Comparison of ENCODE assay signal across 10 cellular contexts in the genomic region with DNA sequence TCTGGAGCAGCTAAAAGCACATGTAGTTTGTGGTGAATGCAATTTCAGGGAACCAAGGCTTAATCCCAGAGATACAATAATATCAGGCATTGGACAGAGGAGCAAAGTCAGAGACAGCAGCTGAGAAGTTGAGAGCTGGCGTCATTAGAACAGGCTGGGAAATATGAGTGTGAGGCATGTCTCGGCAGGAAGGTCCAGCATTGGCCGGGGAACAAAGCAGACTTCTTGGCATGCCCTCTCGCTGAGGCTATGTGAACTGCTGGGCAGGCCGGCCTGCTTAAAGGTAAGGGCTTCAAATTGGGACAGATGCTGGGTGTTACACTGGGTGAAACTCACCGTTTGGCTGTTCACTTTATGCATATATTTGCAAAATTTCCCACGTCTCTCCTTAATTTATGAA.
DNase-seq lines count a peak whose midpoint lies in the region; ATAC-seq and TF ChIP-seq lines count a peak whose summit lies in the region.
"Had no signal": no experiment of that assay in that cellular context is flagged by ENCODE, and none has a peak within 500 bp of the region (broad histone marks: within the 10 kb centered on the region; RNA-seq: fewer than 3 reads in every experiment).

No MANE protein-coding gene starts in this region.

- no peaks in the 10 kb centered on the region for H3K9me3 ChIP-seq in osteoblast (ENCODE audit: low read depth, low read length)

- no peaks in the 10 kb centered on the region for H3K36me3 ChIP-seq in osteoblast (ENCODE audit: insufficient read depth, low read length)

- no peak overlapping the region for H3K4me2 ChIP-seq in osteoblast (ENCODE audit: insufficient read depth, low read length)

- no peaks in the 10 kb centered on the region for H4K20me1 ChIP-seq in osteoblast (ENCODE audit: insufficient read depth, low read length)

- TF ChIP-seq CTCF in astrocyte of the cerebellum (IDR thresholded peaks at IDR 0.05; ENCODE audit: low read depth, low read length, missing control alignments): peak; percentile 40
- TF ChIP-seq CTCF in osteoblast (IDR thresholded peaks at IDR 0.05; ENCODE audit: extremely low read depth, low read depth, low read length): peak; percentile 43

- DNase-seq in DMS 273 (lab: John Stamatoyannopoulos, UW; ENCODE audit: unreplicated experiment) (peak; percentile 83), astrocyte of the cerebellum (ENCODE audit: low read depth) (peak; percentile 70), Right ventricle myocardium inferior (ENCODE audit: missing footprints) (peak; percentile 67), osteoblast (ENCODE audit: insufficient read length, low spot score, missing footprints) (peak; percentile 47), SW480 (ENCODE audit: low spot score) (no peak), NCI-H1417 treated with DMSO at 0.1 percent for 48 hours (lab: John Stamatoyannopoulos, UW) (no peak)
- DNase-seq: activated naive CD4-positive, alpha-beta T cell treated with Interleukin-2 at 50 U/mL for 16 hours had no signal

- intact Hi-C loops in Right ventricle myocardium inferior (cut with DNase I): no loop called here

- in situ Hi-C loops in astrocyte of the cerebellum (cut with HindIII; ENCODE audit: low sequenced_read_pairs): no loop called here

- H3K27me3 ChIP-seq in osteoblast (ENCODE audit: insufficient read depth, low read length): no peaks in the 10 kb centered on the region

- peak overlapping the region; percentile 49 for H2AFZ ChIP-seq in osteoblast (ENCODE audit: low read length)

- peaks cover 4% of the 10 kb centered on the region for H3K4me1 ChIP-seq in osteoblast (ENCODE audit: insufficient read depth, low read length)

- no peak overlapping the region for H3K27ac ChIP-seq in osteoblast (ENCODE audit: low read depth, low read length)
- H3K27ac ChIP-seq: C4-2B had no signal

- ATAC-seq in Right ventricle myocardium inferior: peak; percentile 94
- no peak for ATAC-seq in GM21825 (IDR thresholded peaks at IDR 0.05; ENCODE audit: unreplicated experiment)
- no peak for ATAC-seq in HG02938 (IDR thresholded peaks at IDR 0.05; ENCODE audit: unreplicated experiment)

- no peaks in the 10 kb centered on the region for H3K79me2 ChIP-seq in osteoblast (ENCODE audit: insufficient read depth, low read length)

- no peak overlapping the region for H3K4me3 ChIP-seq in astrocyte of the cerebellum (ENCODE audit: low read depth, low read length)
- no peak overlapping the region for H3K4me3 ChIP-seq in osteoblast (ENCODE audit: insufficient read depth, low read length)

Comparison
In these comparisons a context has a peak if more than half of its experiments do, and no peak if none do; other contexts are left out.
1. DNase-seq: peak in DMS 273 (single experiment), astrocyte of the cerebellum (single experiment), Right ventricle myocardium inferior (single experiment) and osteoblast (single experiment); none in SW480 (single experiment) and NCI-H1417 treated with DMSO at 0.1 percent for 48 hours (single experiment).